In genomic region chr21:44817506-44817880, GRCh38 we compare ENCODE assay signal across 1 cellular context.
TF ChIP-seq lines count a peak whose summit lies in the region.

No MANE protein-coding gene starts in this region.

TF ChIP-seq in K562, 482 proteins besides CTCF, POLR2A, EP300 and RAD21 (continues in another document):
- TF ChIP-seq, protein P1, sequence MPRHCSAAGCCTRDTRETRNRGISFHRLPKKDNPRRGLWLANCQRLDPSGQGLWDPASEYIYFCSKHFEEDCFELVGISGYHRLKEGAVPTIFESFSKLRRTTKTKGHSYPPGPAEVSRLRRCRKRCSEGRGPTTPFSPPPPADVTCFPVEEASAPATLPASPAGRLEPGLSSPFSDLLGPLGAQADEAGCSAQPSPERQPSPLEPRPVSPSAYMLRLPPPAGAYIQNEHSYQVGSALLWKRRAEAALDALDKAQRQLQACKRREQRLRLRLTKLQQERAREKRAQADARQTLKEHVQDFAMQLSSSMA (CRISPR knock-in tag; IDR thresholded peaks at IDR 0.05), result no peak
- TF ChIP-seq KAT7 (CRISPR knock-in tag; IDR thresholded peaks at IDR 0.05; ENCODE audit: borderline replicate concordance) (0 out of 2 replicates have a peak, but pooled peaks have one; percentile 92), CBFB (CRISPR knock-in tag; IDR thresholded peaks at IDR 0.05) (no peak), RNF2 (IDR thresholded peaks at IDR 0.05) (no peak), RBM14 (IDR thresholded peaks at IDR 0.05; ENCODE audit: borderline replicate concordance, insufficient read depth, low read depth, low read length) (no peak), ERF (CRISPR knock-in tag; IDR thresholded peaks at IDR 0.05) (no peak), FOXJ3 (CRISPR knock-in tag; IDR thresholded peaks at IDR 0.05) (no peak), MECOM (CRISPR knock-in tag; IDR thresholded peaks at IDR 0.05) (no peak), ELK1 (CRISPR knock-in tag; IDR thresholded peaks at IDR 0.05) (no peak), EWSR1 (IDR thresholded peaks at IDR 0.05; ENCODE audit: borderline replicate concordance, low read depth, partially characterized antibody) (no peak), PTBP1 (IDR thresholded peaks at IDR 0.05; ENCODE audit: low read depth, low read length) (0 out of 2 replicates have a peak, but pooled peaks have one; percentile 25), ZNF511 (CRISPR knock-in tag; IDR thresholded peaks at IDR 0.05) (no peak), ZNF740 (CRISPR knock-in tag; IDR thresholded peaks at IDR 0.05) (no peak), ZNF740 (tag; IDR thresholded peaks at IDR 0.05) (no peak), ZNF668 (CRISPR knock-in tag; IDR thresholded peaks at IDR 0.05) (no peak), PKNOX1 (IDR thresholded peaks at IDR 0.05) (no peak), GABPB2 (CRISPR knock-in tag; conservative IDR thresholded peaks at IDR 0.05) (no peak), KHSRP (IDR thresholded peaks at IDR 0.05) (no peak), BRF2 (IDR thresholded peaks at IDR 0.05; ENCODE audit: borderline replicate concordance, insufficient read depth, insufficient read length) (no peak), TCFL5 (CRISPR knock-in tag; conservative IDR thresholded peaks at IDR 0.05) (no peak), ESRRA (IDR thresholded peaks at IDR 0.05; ENCODE audit: borderline replicate concordance, low read depth) (no peak), ZBTB1 (CRISPR knock-in tag; IDR thresholded peaks at IDR 0.05; ENCODE audit: borderline replicate concordance, low read depth) (no peak), ZNF384 (IDR thresholded peaks at IDR 0.05; ENCODE audit: low read depth, low read length) (no peak), SMAD4 (CRISPR knock-in tag; conservative IDR thresholded peaks at IDR 0.05) (no peak), ADNP (tag; IDR thresholded peaks at IDR 0.05) (no peak), ZNF583 (CRISPR knock-in tag; IDR thresholded peaks at IDR 0.05) (no peak), TBP (optimal IDR thresholded peaks at IDR 0.05; ENCODE audit: low read depth, low read length) (no peak), BRD9 (IDR thresholded peaks at IDR 0.05; ENCODE audit: low read depth, partially characterized antibody) (no peak), TEAD1 (CRISPR knock-in tag; IDR thresholded peaks at IDR 0.05) (no peak), SREBF2 (CRISPR knock-in tag; IDR thresholded peaks at IDR 0.05) (no peak), RBFOX2 (IDR thresholded peaks at IDR 0.05; ENCODE audit: low read depth, low read length) (peak; percentile 36), ZMIZ1 (IDR thresholded peaks at IDR 0.05; ENCODE audit: low read depth in 2 of 2, low read length in 2 of 2) (no peak), BDP1 (IDR thresholded peaks at IDR 0.05; ENCODE audit: insufficient read depth, insufficient read length) (no peak), MXI1 (IDR thresholded peaks at IDR 0.05; ENCODE audit: low read depth, low read length) (0 out of 2 replicates have a peak, but pooled peaks have one; percentile 36), DLX4 (CRISPR knock-in tag; IDR thresholded peaks at IDR 0.05) (no peak), GABPA (tag; conservative IDR thresholded peaks at IDR 0.05; ENCODE audit: low read depth) (no peak)
- TF ChIP-seq, protein P2, sequence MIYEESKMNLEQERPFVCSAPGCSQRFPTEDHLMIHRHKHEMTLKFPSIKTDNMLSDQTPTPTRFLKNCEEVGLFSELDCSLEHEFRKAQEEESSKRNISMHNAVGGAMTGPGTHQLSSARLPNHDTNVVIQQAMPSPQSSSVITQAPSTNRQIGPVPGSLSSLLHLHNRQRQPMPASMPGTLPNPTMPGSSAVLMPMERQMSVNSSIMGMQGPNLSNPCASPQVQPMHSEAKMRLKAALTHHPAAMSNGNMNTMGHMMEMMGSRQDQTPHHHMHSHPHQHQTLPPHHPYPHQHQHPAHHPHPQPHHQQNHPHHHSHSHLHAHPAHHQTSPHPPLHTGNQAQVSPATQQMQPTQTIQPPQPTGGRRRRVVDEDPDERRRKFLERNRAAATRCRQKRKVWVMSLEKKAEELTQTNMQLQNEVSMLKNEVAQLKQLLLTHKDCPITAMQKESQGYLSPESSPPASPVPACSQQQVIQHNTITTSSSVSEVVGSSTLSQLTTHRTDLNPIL (CRISPR knock-in tag; IDR thresholded peaks at IDR 0.05), result no peak
- TF ChIP-seq, protein P3, sequence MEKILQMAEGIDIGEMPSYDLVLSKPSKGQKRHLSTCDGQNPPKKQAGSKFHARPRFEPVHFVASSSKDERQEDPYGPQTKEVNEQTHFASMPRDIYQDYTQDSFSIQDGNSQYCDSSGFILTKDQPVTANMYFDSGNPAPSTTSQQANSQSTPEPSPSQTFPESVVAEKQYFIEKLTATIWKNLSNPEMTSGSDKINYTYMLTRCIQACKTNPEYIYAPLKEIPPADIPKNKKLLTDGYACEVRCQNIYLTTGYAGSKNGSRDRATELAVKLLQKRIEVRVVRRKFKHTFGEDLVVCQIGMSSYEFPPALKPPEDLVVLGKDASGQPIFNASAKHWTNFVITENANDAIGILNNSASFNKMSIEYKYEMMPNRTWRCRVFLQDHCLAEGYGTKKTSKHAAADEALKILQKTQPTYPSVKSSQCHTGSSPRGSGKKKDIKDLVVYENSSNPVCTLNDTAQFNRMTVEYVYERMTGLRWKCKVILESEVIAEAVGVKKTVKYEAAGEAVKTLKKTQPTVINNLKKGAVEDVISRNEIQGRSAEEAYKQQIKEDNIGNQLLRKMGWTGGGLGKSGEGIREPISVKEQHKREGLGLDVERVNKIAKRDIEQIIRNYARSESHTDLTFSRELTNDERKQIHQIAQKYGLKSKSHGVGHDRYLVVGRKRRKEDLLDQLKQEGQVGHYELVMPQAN (IDR thresholded peaks at IDR 0.05; ENCODE audit: borderline replicate concordance), result peak; percentile 42; the same call in 1 of the 2 replicates
- TF ChIP-seq, protein P4, sequence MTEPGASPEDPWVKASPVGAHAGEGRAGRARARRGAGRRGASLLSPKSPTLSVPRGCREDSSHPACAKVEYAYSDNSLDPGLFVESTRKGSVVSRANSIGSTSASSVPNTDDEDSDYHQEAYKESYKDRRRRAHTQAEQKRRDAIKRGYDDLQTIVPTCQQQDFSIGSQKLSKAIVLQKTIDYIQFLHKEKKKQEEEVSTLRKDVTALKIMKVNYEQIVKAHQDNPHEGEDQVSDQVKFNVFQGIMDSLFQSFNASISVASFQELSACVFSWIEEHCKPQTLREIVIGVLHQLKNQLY (CRISPR knock-in tag; conservative IDR thresholded peaks at IDR 0.05), result no peak
- TF ChIP-seq, protein P5, sequence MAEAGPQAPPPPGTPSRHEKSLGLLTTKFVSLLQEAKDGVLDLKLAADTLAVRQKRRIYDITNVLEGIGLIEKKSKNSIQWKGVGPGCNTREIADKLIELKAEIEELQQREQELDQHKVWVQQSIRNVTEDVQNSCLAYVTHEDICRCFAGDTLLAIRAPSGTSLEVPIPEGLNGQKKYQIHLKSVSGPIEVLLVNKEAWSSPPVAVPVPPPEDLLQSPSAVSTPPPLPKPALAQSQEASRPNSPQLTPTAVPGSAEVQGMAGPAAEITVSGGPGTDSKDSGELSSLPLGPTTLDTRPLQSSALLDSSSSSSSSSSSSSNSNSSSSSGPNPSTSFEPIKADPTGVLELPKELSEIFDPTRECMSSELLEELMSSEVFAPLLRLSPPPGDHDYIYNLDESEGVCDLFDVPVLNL (CRISPR knock-in tag; IDR thresholded peaks at IDR 0.05; ENCODE audit: low read depth), result no peak
- TF ChIP-seq, protein P6, sequence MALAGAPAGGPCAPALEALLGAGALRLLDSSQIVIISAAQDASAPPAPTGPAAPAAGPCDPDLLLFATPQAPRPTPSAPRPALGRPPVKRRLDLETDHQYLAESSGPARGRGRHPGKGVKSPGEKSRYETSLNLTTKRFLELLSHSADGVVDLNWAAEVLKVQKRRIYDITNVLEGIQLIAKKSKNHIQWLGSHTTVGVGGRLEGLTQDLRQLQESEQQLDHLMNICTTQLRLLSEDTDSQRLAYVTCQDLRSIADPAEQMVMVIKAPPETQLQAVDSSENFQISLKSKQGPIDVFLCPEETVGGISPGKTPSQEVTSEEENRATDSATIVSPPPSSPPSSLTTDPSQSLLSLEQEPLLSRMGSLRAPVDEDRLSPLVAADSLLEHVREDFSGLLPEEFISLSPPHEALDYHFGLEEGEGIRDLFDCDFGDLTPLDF (CRISPR knock-in tag; IDR thresholded peaks at IDR 0.05), result no peak
- TF ChIP-seq, protein P7, sequence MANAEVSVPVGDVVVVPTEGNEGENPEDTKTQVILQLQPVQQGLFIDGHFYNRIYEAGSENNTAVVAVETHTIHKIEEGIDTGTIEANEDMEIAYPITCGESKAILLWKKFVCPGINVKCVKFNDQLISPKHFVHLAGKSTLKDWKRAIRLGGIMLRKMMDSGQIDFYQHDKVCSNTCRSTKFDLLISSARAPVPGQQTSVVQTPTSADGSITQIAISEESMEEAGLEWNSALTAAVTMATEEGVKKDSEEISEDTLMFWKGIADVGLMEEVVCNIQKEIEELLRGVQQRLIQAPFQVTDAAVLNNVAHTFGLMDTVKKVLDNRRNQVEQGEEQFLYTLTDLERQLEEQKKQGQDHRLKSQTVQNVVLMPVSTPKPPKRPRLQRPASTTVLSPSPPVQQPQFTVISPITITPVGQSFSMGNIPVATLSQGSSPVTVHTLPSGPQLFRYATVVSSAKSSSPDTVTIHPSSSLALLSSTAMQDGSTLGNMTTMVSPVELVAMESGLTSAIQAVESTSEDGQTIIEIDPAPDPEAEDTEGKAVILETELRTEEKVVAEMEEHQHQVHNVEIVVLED (CRISPR knock-in tag; IDR thresholded peaks at IDR 0.05), result no peak
